ENCODE assay signal across 8 cellular contexts in the genomic region with DNA sequence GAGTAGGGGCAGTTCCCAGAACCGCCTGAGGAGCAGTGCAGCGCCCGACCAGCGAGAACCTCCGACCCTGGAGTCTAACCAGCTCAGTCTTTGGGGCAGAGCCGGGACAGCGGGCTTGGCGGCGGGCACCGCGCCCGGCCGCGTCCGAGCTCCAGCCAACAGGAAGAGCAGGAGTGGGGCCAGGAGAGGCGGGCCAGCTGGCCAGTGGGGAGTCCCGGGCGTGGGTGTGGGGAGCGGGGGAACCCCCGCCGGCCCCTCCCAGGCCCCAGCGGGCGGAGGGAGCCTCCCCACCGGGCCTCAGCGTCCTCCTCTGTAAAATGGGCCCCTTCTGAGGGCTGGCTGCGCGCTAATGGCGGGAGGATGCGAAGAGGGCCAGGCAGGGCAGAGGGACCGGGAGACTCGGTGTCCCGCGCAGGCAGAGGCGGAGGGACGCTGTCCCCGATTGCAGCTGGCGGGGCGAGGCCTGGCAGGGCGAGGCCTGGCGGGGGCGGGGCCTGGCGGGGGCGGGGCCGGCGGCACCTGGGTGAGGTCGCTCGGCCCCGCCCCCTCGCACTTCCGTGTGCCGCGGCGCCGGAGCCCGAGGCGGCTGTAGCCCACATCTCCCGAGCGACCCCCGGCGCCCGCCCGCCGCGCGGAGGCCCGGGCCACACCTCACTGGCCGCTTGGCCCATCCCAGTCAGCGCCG. TPM values are rescaled to one million over a fixed set of nuclear protein-coding genes. Genes with fewer than 3 reads are reported as not detected.
DNase-seq lines count a peak whose midpoint lies in the region; ATAC-seq and TF ChIP-seq lines count a peak whose summit lies in the region.

TSS of gene PRKCD (plus strand) at position 550 of the 685 bp plus-strand sequence. CDS start 17,214 bp downstream, outside the sequence.

- peak within 1 kb of the TSS; percentile 88 to 90 for H3K4me3 ChIP-seq in ascending aorta

- no peaks in the 10 kb centered on the region for H3K27me3 ChIP-seq in ascending aorta

- peak within 1 kb of the TSS; percentile 81 to 93 for H3K27ac ChIP-seq in ascending aorta

- intact Hi-C loops in T-helper 2 cell treated with Interferon-gamma antibody and Interleukin-4, amounts not matched to agents 100 ng/mL and 5 ng/mL, for 36 hours (cut with micrococcal nuclease), result loop anchor here (1.0 to 5.0 kb wide), 3 partner anchors 31 to 94 kb away; partner anchors contain the start of gene RFT1
- intact Hi-C loops in ascending aorta (cut with DNase I), result loop anchor here (1.0 to 2.0 kb wide), 3 partner anchors 27 to 34 kb away; partner anchors contain the start of gene RFT1

- H3K4me1 ChIP-seq in ascending aorta, result peaks cover 6 to 24% of the 10 kb centered on the region in 2 donors

- no peaks in the 10 kb centered on the region for H3K9me3 ChIP-seq in ascending aorta

- TF ChIP-seq CTCF in ascending aorta (IDR thresholded peaks at IDR 0.05), result peak; percentile 68 to 81 (median 80)

- ATAC-seq in GM21825 (IDR thresholded peaks at IDR 0.05; ENCODE audit: unreplicated experiment), result peak; percentile 54

- H3K36me3 ChIP-seq in ascending aorta, result no peaks in the 10 kb centered on the region

- DNase-seq in GM03348 (ENCODE audit: low spot score) (peak; percentile 98), LHCN-M2 (ENCODE audit: low read depth) (peak; percentile 85), ascending aorta (ENCODE audit: low spot score in 2 of 2) (peak; percentile 59 to 95), hepatic stellate cell (ENCODE audit: low spot score) (peak; percentile 92), retina (peak; percentile 69), cerebellar nuclear complex (lab: John Stamatoyannopoulos, UW) (no peak)

RNA-seq across cellular contexts. Expression of gene PRKCD, which starts in this region (rescaled TPM):
- 4.4 and 8.0 TPM in 2 replicates for total RNA-seq in LHCN-M2 (2014; rRNA removed)
- 21.7 TPM for polyA plus RNA-seq in LHCN-M2 (2012)
- 19.5 and 19.6 TPM in 2 replicates for total RNA-seq in T-helper 2 cell treated with Interferon-gamma antibody and Interleukin-4, amounts not matched to agents 100 ng/mL and 5 ng/mL, for 36 hours
- total RNA-seq in ascending aorta, result 36.3 TPM

Comparison
In these comparisons a context has a peak if more than half of its experiments do, and no peak if none do; other contexts are left out.
1. DNase-seq: peak in GM03348 (single experiment), LHCN-M2 (single experiment), ascending aorta (2 of 2), hepatic stellate cell (single experiment) and retina (single experiment); none in cerebellar nuclear complex (0 of 2).